8 cellular contexts compared by ENCODE assay signal in genomic region chr11:120612363-120613263, GRCh38.
DNase-seq lines count a peak whose midpoint lies in the region; ATAC-seq and TF ChIP-seq lines count a peak whose summit lies in the region.

No MANE protein-coding gene starts in this region.

- H3K9me3 ChIP-seq in mammary epithelial cell (replicated peaks; ENCODE audit: insufficient read depth, low read length): no peaks in the 10 kb centered on the region
- no peaks in the 10 kb centered on the region for H3K9me3 ChIP-seq in thyroid gland

- TF ChIP-seq CTCF in MCF 10A (IDR thresholded peaks at IDR 0.05; ENCODE audit: unreplicated experiment): no peak
- no peak for TF ChIP-seq CTCF in mammary epithelial cell (conservative IDR thresholded peaks at IDR 0.05 in 1 of 2, IDR thresholded peaks at IDR 0.05 in 1 of 2; ENCODE audit: extremely low read depth in 1 of 2, insufficient read depth in 1 of 2, low read depth in 1 of 2, low read length in 2 of 2)
- no peak for TF ChIP-seq CTCF in thyroid gland (IDR thresholded peaks at IDR 0.05)

- no peaks in the 10 kb centered on the region for H3K27me3 ChIP-seq in mammary epithelial cell (ENCODE audit: insufficient read depth, low read length)
- no peaks in the 10 kb centered on the region for H3K27me3 ChIP-seq in thyroid gland

- no peak overlapping the region for H3K27ac Mint-ChIP-seq in MCF 10A (ENCODE audit: low read depth, unreplicated experiment)
- H3K27ac Mint-ChIP-seq in activated naive CD8-positive, alpha-beta T cell treated with anti-CD3 and anti-CD28 coated beads, Interleukin-2, amount 50 U/mL, for 24 hours: peak overlapping the region; percentile 77
- peak overlapping the region; percentile 58 for H3K27ac Mint-ChIP-seq in stimulated activated effector memory CD8-positive, alpha-beta T cell treated with anti-CD3 and anti-CD28 coated beads, Interleukin-12 subunit alpha, Interleukin-12 subunit beta, amount 100 ng/mL, for 72 hours

- H3K4me2 ChIP-seq in mammary epithelial cell (ENCODE audit: insufficient read depth, low read depth, low read length): no peak overlapping the region

- H3K27ac ChIP-seq in mammary epithelial cell (ENCODE audit: insufficient read depth, low read depth, low read length) (no peak overlapping the region), thyroid gland (no peak overlapping the region)

- no peak overlapping the region for H3K4me3 Mint-ChIP-seq in MCF 10A (ENCODE audit: unreplicated experiment)
- peak overlapping the region; percentile 39 for H3K4me3 Mint-ChIP-seq in activated naive CD8-positive, alpha-beta T cell treated with anti-CD3 and anti-CD28 coated beads, Interleukin-2, amount 50 U/mL, for 24 hours
- no peak overlapping the region for H3K4me3 Mint-ChIP-seq in stimulated activated effector memory CD8-positive, alpha-beta T cell treated with anti-CD3 and anti-CD28 coated beads, Interleukin-12 subunit alpha, Interleukin-12 subunit beta, amount 100 ng/mL, for 72 hours

- intact Hi-C loops in MCF 10A (cut with micrococcal nuclease) (no loop called here), mammary epithelial cell (cut with micrococcal nuclease) (loop anchor here (10.0 kb wide), 1 partner anchor 98 kb away; the partner anchor contains the start of gene GRIK4), thyroid gland (cut with DNase I) (no loop called here)

- H4K20me1 ChIP-seq in mammary epithelial cell (ENCODE audit: insufficient read depth, low read length): no peaks in the 10 kb centered on the region

- WGBS in mammary epithelial cell (ENCODE audit: low coverage, missing lambda C conversion rate): 72% methylated on average over 9 of the region's 9 CpGs
- WGBS in thyroid gland, 2 donors: 71 to 75% methylated on average over 9 of the region's 9 CpGs

- H3K9me3 Mint-ChIP-seq in MCF 10A (ENCODE audit: unreplicated experiment): peaks cover 4% of the 10 kb centered on the region
- peaks cover 3% of the 10 kb centered on the region for H3K9me3 Mint-ChIP-seq in activated naive CD8-positive, alpha-beta T cell treated with anti-CD3 and anti-CD28 coated beads, Interleukin-2, amount 50 U/mL, for 24 hours
- H3K9me3 Mint-ChIP-seq in stimulated activated effector memory CD8-positive, alpha-beta T cell treated with anti-CD3 and anti-CD28 coated beads, Interleukin-12 subunit alpha, Interleukin-12 subunit beta, amount 100 ng/mL, for 72 hours: peaks cover 1% of the 10 kb centered on the region

- H3K36me3 Mint-ChIP-seq in MCF 10A (ENCODE audit: insufficient read depth, unreplicated experiment): no peaks in the 10 kb centered on the region
- no peaks in the 10 kb centered on the region for H3K36me3 Mint-ChIP-seq in activated naive CD8-positive, alpha-beta T cell treated with anti-CD3 and anti-CD28 coated beads, Interleukin-2, amount 50 U/mL, for 24 hours (ENCODE audit: low read depth)
- H3K36me3 Mint-ChIP-seq in stimulated activated effector memory CD8-positive, alpha-beta T cell treated with anti-CD3 and anti-CD28 coated beads, Interleukin-12 subunit alpha, Interleukin-12 subunit beta, amount 100 ng/mL, for 72 hours: no peaks in the 10 kb centered on the region

- BruUV-seq in MCF 10A (replicated peaks; lab: Mats Ljungman, UMichigan): no TSS peak
- BruUV-seq in mammary epithelial cell (replicated peaks; lab: Mats Ljungman, UMichigan): no TSS peak

- TF ChIP-seq POLR2A in thyroid gland (IDR thresholded peaks at IDR 0.05): no peak

- no peak overlapping the region for H2AFZ ChIP-seq in mammary epithelial cell (ENCODE audit: low read depth, low read length)

- dilution Hi-C loops in mammary epithelial cell (cut with HindIII; ENCODE audit: low sequenced_read_pairs): no loop called here

- POLR2A ChIA-PET in MCF 10A (lab: Yijun Ruan, JAX): interaction anchor here (0.5 kb wide), 1 partner anchor 400 kb away, joined by 3 read pairs; no protein-coding TSS in a partner anchor

- H3K27me3 Mint-ChIP-seq in MCF 10A (ENCODE audit: insufficient read depth, unreplicated experiment): peaks cover 15% of the 10 kb centered on the region
- peaks cover 9% of the 10 kb centered on the region for H3K27me3 Mint-ChIP-seq in activated naive CD8-positive, alpha-beta T cell treated with anti-CD3 and anti-CD28 coated beads, Interleukin-2, amount 50 U/mL, for 24 hours

- H3K4me1 ChIP-seq in mammary epithelial cell (ENCODE audit: insufficient read depth, low read length) (no peaks in the 10 kb centered on the region), thyroid gland (peaks cover 8 to 19% of the 10 kb centered on the region in 2 donors)

- peak; percentile 91 for ATAC-seq in HG03064 (IDR thresholded peaks at IDR 0.05; ENCODE audit: low read depth, unreplicated experiment)
- ATAC-seq in activated naive CD8-positive, alpha-beta T cell treated with anti-CD3 and anti-CD28 coated beads, Interleukin-2, amount 50 U/mL, for 24 hours: peak; percentile 83
- peak; percentile 67 for ATAC-seq in stimulated activated effector memory CD8-positive, alpha-beta T cell treated with anti-CD3 and anti-CD28 coated beads, Interleukin-12 subunit alpha, Interleukin-12 subunit beta, amount 100 ng/mL, for 72 hours

- in situ Hi-C loops in mammary epithelial cell (cut with MboI; ENCODE audit: low sequenced_read_pairs in 2 of 2): no loop called here

- peak; percentile 4 for DNase-seq in MCF 10A (ENCODE audit: unreplicated experiment)
- DNase-seq in mammary epithelial cell: no peak
- no peak for DNase-seq in activated naive CD8-positive, alpha-beta T cell treated with anti-CD3 and anti-CD28 coated beads, Interleukin-2, amount 50 U/mL, for 24 hours
- no peak for DNase-seq in stimulated activated effector memory CD8-positive, alpha-beta T cell treated with anti-CD3 and anti-CD28 coated beads, Interleukin-12 subunit alpha, Interleukin-12 subunit beta, amount 100 ng/mL, for 72 hours (ENCODE audit: low spot score in 2 of 2)
- DNase-seq in thyroid gland: no peak
- no peak for DNase-seq in dedifferentiated amniotic fluid mesenchymal stem cell (ENCODE audit: extremely low spot score)
- DNase-seq in NCI-H2107 (lab: John Stamatoyannopoulos, UW): no peak

- no peak overlapping the region for H3K9ac ChIP-seq in mammary epithelial cell (ENCODE audit: insufficient read depth, low read length)

- no peak overlapping the region for H3K4me3 ChIP-seq in mammary epithelial cell (replicated peaks in 1 of 3; ENCODE audit: insufficient read depth in 1 of 3, low read depth in 2 of 3, low read length in 3 of 3)
- no peak overlapping the region for H3K4me3 ChIP-seq in thyroid gland (replicated peaks in 1 of 3)

- peaks cover 7% of the 10 kb centered on the region for H3K4me1 Mint-ChIP-seq in MCF 10A (ENCODE audit: insufficient read depth, unreplicated experiment)
- H3K4me1 Mint-ChIP-seq in activated naive CD8-positive, alpha-beta T cell treated with anti-CD3 and anti-CD28 coated beads, Interleukin-2, amount 50 U/mL, for 24 hours: peaks cover 16% of the 10 kb centered on the region
- no peaks in the 10 kb centered on the region for H3K4me1 Mint-ChIP-seq in stimulated activated effector memory CD8-positive, alpha-beta T cell treated with anti-CD3 and anti-CD28 coated beads, Interleukin-12 subunit alpha, Interleukin-12 subunit beta, amount 100 ng/mL, for 72 hours

- CTCF ChIA-PET in MCF 10A (lab: Yijun Ruan, JAX): no interaction called here
- CTCF ChIA-PET in mammary epithelial cell (lab: Charles Lee; ENCODE audit: low non-redundant PET): no interaction called here

- no peaks in the 10 kb centered on the region for H3K36me3 ChIP-seq in mammary epithelial cell (ENCODE audit: insufficient read depth, low read length)
- no peaks in the 10 kb centered on the region for H3K36me3 ChIP-seq in thyroid gland

- no peaks in the 10 kb centered on the region for H3K79me2 ChIP-seq in mammary epithelial cell (ENCODE audit: insufficient read depth, low read length)
